18 cellular contexts compared by ENCODE assay signal in genomic region chr5:154375331-154376008, GRCh38.
"Had no signal": no experiment of that assay in that cellular context is flagged by ENCODE, and none has a peak within 500 bp of the region (broad histone marks: within the 10 kb centered on the region; RNA-seq: fewer than 3 reads in every experiment).

No MANE protein-coding gene starts in this region.

- H3K27ac Mint-ChIP-seq: activated B cell treated with CpG ODN at 0.5 μM for 24 hours; activated CD4-positive, alpha-beta T cell treated with anti-CD3 and anti-CD28 coated beads, Interleukin-2, amount 10 ng/mL, durations not matched to agents 24 days and 14 days; activated naive CD4-positive, alpha-beta T cell treated with anti-CD3 and anti-CD28 coated beads for 36 hours; activated T-helper 17 cell treated with anti-CD3 and anti-CD28 coated beads, Interleukin-2, amount 50 U/mL, for 72 hours; brain; naive thymus-derived CD4-positive, alpha-beta T cell; T-helper 17 cell had no signal

- H3K4me1 ChIP-seq: right lobe of liver had no signal

- H3K4me2 ChIP-seq: hepatocyte had no signal

- H3K9me3 ChIP-seq: adrenal gland, psoas muscle, right lobe of liver, suprapubic skin, upper lobe of left lung had no signal

- DNase-seq: activated B cell treated with CpG ODN at 0.5 μM for 24 hours; activated CD4-positive, alpha-beta T cell treated with anti-CD3 and anti-CD28 coated beads, Interleukin-2, amount 10 ng/mL, durations not matched to agents 24 days and 14 days; activated naive CD4-positive, alpha-beta T cell treated with anti-CD3 and anti-CD28 coated beads for 36 hours; activated T-cell treated with anti-CD3 and anti-CD28 coated beads for 4 hours; adrenal gland; dorsolateral prefrontal cortex; naive thymus-derived CD4-positive, alpha-beta T cell; psoas muscle; right lobe of liver; stimulated activated CD4-positive, alpha-beta T cell treated with anti-CD3 and anti-CD28 coated beads, Interleukin-12 subunit alpha, Interleukin-12 subunit beta, amount 100 ng/mL, for 4 hours; stimulated activated naive CD8-positive, alpha-beta T cell treated with anti-CD3 and anti-CD28 coated beads, Interleukin-15, Interleukin-2, amounts not matched to agents 100 U/mL and 50 U/mL, for 24 hours; T-helper 17 cell; upper lobe of left lung had no signal

- H3K27ac ChIP-seq: hepatocyte, psoas muscle, right lobe of liver, suprapubic skin had no signal

- H3K27me3 Mint-ChIP-seq: activated B cell treated with CpG ODN at 0.5 μM for 24 hours; activated CD4-positive, alpha-beta T cell treated with anti-CD3 and anti-CD28 coated beads, Interleukin-2, amount 10 ng/mL, durations not matched to agents 24 days and 14 days; activated T-helper 17 cell treated with anti-CD3 and anti-CD28 coated beads, Interleukin-2, amount 50 U/mL, for 72 hours; brain; naive thymus-derived CD4-positive, alpha-beta T cell; T-helper 17 cell had no signal

- H3K4me3 Mint-ChIP-seq: activated B cell treated with CpG ODN at 0.5 μM for 24 hours; activated CD4-positive, alpha-beta T cell treated with anti-CD3 and anti-CD28 coated beads, Interleukin-2, amount 10 ng/mL, durations not matched to agents 24 days and 14 days; activated naive CD4-positive, alpha-beta T cell treated with anti-CD3 and anti-CD28 coated beads for 36 hours; activated T-helper 17 cell treated with anti-CD3 and anti-CD28 coated beads, Interleukin-2, amount 50 U/mL, for 72 hours; brain; naive thymus-derived CD4-positive, alpha-beta T cell; T-helper 17 cell had no signal

- H3K79me2 ChIP-seq: hepatocyte had no signal

- H3K36me3 ChIP-seq: right lobe of liver had no signal

- H3K9me3 Mint-ChIP-seq: activated B cell treated with CpG ODN at 0.5 μM for 24 hours; activated CD4-positive, alpha-beta T cell treated with anti-CD3 and anti-CD28 coated beads, Interleukin-2, amount 10 ng/mL, durations not matched to agents 24 days and 14 days; activated naive CD4-positive, alpha-beta T cell treated with anti-CD3 and anti-CD28 coated beads for 36 hours; activated T-helper 17 cell treated with anti-CD3 and anti-CD28 coated beads, Interleukin-2, amount 50 U/mL, for 72 hours; brain; naive thymus-derived CD4-positive, alpha-beta T cell had no signal

- ATAC-seq: activated T-helper 17 cell treated with anti-CD3 and anti-CD28 coated beads, Interleukin-2, amount 50 U/mL, for 72 hours; naive thymus-derived CD4-positive, alpha-beta T cell; psoas muscle; right lobe of liver; stimulated activated naive CD8-positive, alpha-beta T cell treated with anti-CD3 and anti-CD28 coated beads, Interleukin-15, Interleukin-2, amounts not matched to agents 100 U/mL and 50 U/mL, for 24 hours; T-helper 17 cell had no signal

- H2AFZ ChIP-seq: hepatocyte had no signal

- H3K4me1 Mint-ChIP-seq: activated B cell treated with CpG ODN at 0.5 μM for 24 hours; activated CD4-positive, alpha-beta T cell treated with anti-CD3 and anti-CD28 coated beads, Interleukin-2, amount 10 ng/mL, durations not matched to agents 24 days and 14 days; activated T-helper 17 cell treated with anti-CD3 and anti-CD28 coated beads, Interleukin-2, amount 50 U/mL, for 72 hours had no signal

- H3K27me3 ChIP-seq: adrenal gland, dorsolateral prefrontal cortex, hepatocyte, right lobe of liver, suprapubic skin, upper lobe of left lung had no signal

- H3K4me3 ChIP-seq: adrenal gland, dorsolateral prefrontal cortex, hepatocyte, lung, psoas muscle, right lobe of liver, suprapubic skin, upper lobe of left lung had no signal
